In genomic region chr5:50441479-50441815, GRCh38 we compare ENCODE assay signal across 1 cellular context.
TF ChIP-seq lines count a peak whose summit lies in the region.

No MANE protein-coding gene starts in this region.

TF ChIP-seq in A549, 52 proteins besides CTCF, POLR2A, EP300 and RAD21 (continued from another document):
- TF ChIP-seq PBX3 (IDR thresholded peaks at IDR 0.05): no peak
- no peak for TF ChIP-seq HOXA7 (CRISPR knock-in tag; IDR thresholded peaks at IDR 0.05)
- TF ChIP-seq REST (IDR thresholded peaks at IDR 0.05): no peak
